Comparison of ENCODE assay signal across 1 cellular context in genomic region chr11:101914737-101915426, GRCh38.
TF ChIP-seq lines count a peak whose summit lies in the region.

Gene CEP126, plus strand, starts transcription at chr11:101915010. Its CDS starts 275 bp downstream, at chr11:101915285.

TF ChIP-seq in HepG2, 621 proteins besides CTCF, POLR2A, EP300 and RAD21 (continued from another document and continues in another):
- TF ChIP-seq TAF15 (IDR thresholded peaks at IDR 0.05; ENCODE audit: low read depth, low read length, poor library complexity, severe bottlenecking) (no peak), ZNF20 (CRISPR knock-in tag; IDR thresholded peaks at IDR 0.05) (no peak), MAX (IDR thresholded peaks at IDR 0.05) (peak; percentile 81), THYN1 (CRISPR knock-in tag; IDR thresholded peaks at IDR 0.05; ENCODE audit: borderline replicate concordance, low read depth) (no peak), SKI (IDR thresholded peaks at IDR 0.05; ENCODE audit: partially characterized antibody) (peak; percentile 66), STAG1 (CRISPR knock-in tag; IDR thresholded peaks at IDR 0.05) (peak; percentile 57), ZNF30 (CRISPR knock-in tag; IDR thresholded peaks at IDR 0.05) (no peak), PITX1 (CRISPR knock-in tag; IDR thresholded peaks at IDR 0.05) (0 out of 2 replicates have a peak, but pooled peaks have one; percentile 46), POLR2AphosphoS5 (IDR thresholded peaks at IDR 0.05; ENCODE audit: low read depth, low read length) (no peak; the same call in none of the 2 replicates), HDAC6 (IDR thresholded peaks at IDR 0.05; ENCODE audit: low read depth, low read length) (no peak), FOXA1 (IDR thresholded peaks at IDR 0.05) (no peak), FOXA1 (CRISPR knock-in tag; IDR thresholded peaks at IDR 0.05) (peak; percentile 43; the same call in 1 of the 2 replicates), ZNF546 (CRISPR knock-in tag; conservative IDR thresholded peaks at IDR 0.05) (no peak), ZNF225 (CRISPR knock-in tag; IDR thresholded peaks at IDR 0.05) (peak; percentile 87), ZUFSP (CRISPR knock-in tag; IDR thresholded peaks at IDR 0.05; ENCODE audit: borderline replicate concordance) (no peak), ZNF362 (CRISPR knock-in tag; IDR thresholded peaks at IDR 0.05; ENCODE audit: borderline replicate concordance) (no peak), ZFP41 (CRISPR knock-in tag; IDR thresholded peaks at IDR 0.05; ENCODE audit: borderline replicate concordance) (no peak), FOXM1 (CRISPR knock-in tag; IDR thresholded peaks at IDR 0.05) (no peak), GPN1 (CRISPR knock-in tag; IDR thresholded peaks at IDR 0.05; ENCODE audit: borderline replicate concordance) (no peak), FOSL1 (CRISPR knock-in tag; IDR thresholded peaks at IDR 0.05; ENCODE audit: borderline replicate concordance) (peak; percentile 16; the same call in 1 of the 2 replicates), YY1 (IDR thresholded peaks at IDR 0.05; ENCODE audit: insufficient read depth, insufficient replicate concordance, low read depth, low read length) (peak; percentile 96), ASH2L (IDR thresholded peaks at IDR 0.05; ENCODE audit: insufficient read length, low read depth, low read length) (peak; percentile 86), ZNF629 (CRISPR knock-in tag; conservative IDR thresholded peaks at IDR 0.05) (no peak), NFRKB (IDR thresholded peaks at IDR 0.05) (no peak), PRPF4 (IDR thresholded peaks at IDR 0.05; ENCODE audit: low read depth, low read length, poor library complexity, severe bottlenecking) (no peak), CEBPB (IDR thresholded peaks at IDR 0.05; ENCODE audit: borderline replicate concordance, low read depth, low read length) (no peak), ZNF251 (CRISPR knock-in tag; IDR thresholded peaks at IDR 0.05) (no peak), GZF1 (CRISPR knock-in tag; IDR thresholded peaks at IDR 0.05) (0 out of 2 replicates have a peak, but pooled peaks have one; percentile 17), KDM2A (CRISPR knock-in tag; IDR thresholded peaks at IDR 0.05; ENCODE audit: borderline replicate concordance, low read depth) (peak; percentile 93), ZNF598 (CRISPR knock-in tag; IDR thresholded peaks at IDR 0.05; ENCODE audit: borderline replicate concordance) (peak; percentile 80; the same call in 1 of the 2 replicates), ARID2 (CRISPR knock-in tag; IDR thresholded peaks at IDR 0.05; ENCODE audit: borderline replicate concordance) (no peak; the same call in 1 of the 2 replicates), ZFY (CRISPR knock-in tag; IDR thresholded peaks at IDR 0.05) (peak; percentile 71), RFX3 (CRISPR knock-in tag; IDR thresholded peaks at IDR 0.05) (peak; percentile 94), ZFP90 (CRISPR knock-in tag; IDR thresholded peaks at IDR 0.05; ENCODE audit: borderline replicate concordance) (peak; percentile 83; the same call in 1 of the 2 replicates), ZNF775 (CRISPR knock-in tag; IDR thresholded peaks at IDR 0.05; ENCODE audit: borderline replicate concordance) (no peak), TOE1 (CRISPR knock-in tag; IDR thresholded peaks at IDR 0.05) (no peak), ATF4 (CRISPR knock-in tag; IDR thresholded peaks at IDR 0.05) (no peak), SP4 (CRISPR knock-in tag; IDR thresholded peaks at IDR 0.05) (peak; percentile 68; the same call in 1 of the 2 replicates), ETV5 (CRISPR knock-in tag; IDR thresholded peaks at IDR 0.05; ENCODE audit: borderline replicate concordance) (peak; percentile 70), DBP (CRISPR knock-in tag; IDR thresholded peaks at IDR 0.05; ENCODE audit: not compliant biosample characterization) (no peak), ZNF75D (CRISPR knock-in tag; IDR thresholded peaks at IDR 0.05; ENCODE audit: borderline replicate concordance) (no peak), NCOA1 (CRISPR knock-in tag; IDR thresholded peaks at IDR 0.05) (0 out of 2 replicates have a peak, but pooled peaks have one; percentile 72), ZNF616 (CRISPR knock-in tag; IDR thresholded peaks at IDR 0.05; ENCODE audit: low read depth) (no peak), SP2 (CRISPR knock-in tag; IDR thresholded peaks at IDR 0.05) (peak; percentile 86), ZNF292 (CRISPR knock-in tag; IDR thresholded peaks at IDR 0.05; ENCODE audit: borderline replicate concordance, low read depth) (peak; percentile 96), SOX5 (CRISPR knock-in tag; IDR thresholded peaks at IDR 0.05; ENCODE audit: borderline replicate concordance) (peak; percentile 35; the same call in 1 of the 2 replicates), ZNF224 (CRISPR knock-in tag; IDR thresholded peaks at IDR 0.05) (peak; percentile 78; the same call in 1 of the 2 replicates), ZBTB3 (CRISPR knock-in tag; IDR thresholded peaks at IDR 0.05; ENCODE audit: borderline replicate concordance, low read depth) (no peak), ZNF274 (CRISPR knock-in tag; IDR thresholded peaks at IDR 0.05) (peak; percentile 91), ELF3 (CRISPR knock-in tag; IDR thresholded peaks at IDR 0.05) (peak; percentile 71), CC2D1A (CRISPR knock-in tag; IDR thresholded peaks at IDR 0.05) (no peak), ZNF552 (CRISPR knock-in tag; IDR thresholded peaks at IDR 0.05; ENCODE audit: borderline replicate concordance) (peak; percentile 36; the same call in 1 of the 2 replicates), ZNF354B (CRISPR knock-in tag; IDR thresholded peaks at IDR 0.05) (no peak), STAT6 (CRISPR knock-in tag; IDR thresholded peaks at IDR 0.05; ENCODE audit: borderline replicate concordance) (peak; percentile 86; the same call in 1 of the 2 replicates), ZNF430 (CRISPR knock-in tag; IDR thresholded peaks at IDR 0.05) (peak; percentile 76), ZNF232 (CRISPR knock-in tag; IDR thresholded peaks at IDR 0.05; ENCODE audit: borderline replicate concordance) (peak; percentile 84; the same call in 1 of the 2 replicates), SUZ12 (IDR thresholded peaks at IDR 0.05; ENCODE audit: low read depth, low read length) (no peak), ZNF780A (CRISPR knock-in tag; IDR thresholded peaks at IDR 0.05) (no peak), PHF8 (CRISPR knock-in tag; IDR thresholded peaks at IDR 0.05) (peak; percentile 82), NPAS2 (CRISPR knock-in tag; IDR thresholded peaks at IDR 0.05; ENCODE audit: borderline replicate concordance) (no peak), GPBP1L1 (CRISPR knock-in tag; IDR thresholded peaks at IDR 0.05) (no peak), ZFP1 (CRISPR knock-in tag; IDR thresholded peaks at IDR 0.05) (peak; percentile 24; the same call in 1 of the 2 replicates), THAP9 (CRISPR knock-in tag; IDR thresholded peaks at IDR 0.05; ENCODE audit: borderline replicate concordance) (peak; percentile 95), KAT8 (CRISPR knock-in tag; IDR thresholded peaks at IDR 0.05) (peak; percentile 85), FOXK2 (IDR thresholded peaks at IDR 0.05) (peak; percentile 65), ZNF597 (CRISPR knock-in tag; IDR thresholded peaks at IDR 0.05) (no peak), NAIF1 (CRISPR knock-in tag; IDR thresholded peaks at IDR 0.05; ENCODE audit: borderline replicate concordance) (no peak)
